12 cellular contexts compared by ENCODE assay signal in the genomic region with DNA sequence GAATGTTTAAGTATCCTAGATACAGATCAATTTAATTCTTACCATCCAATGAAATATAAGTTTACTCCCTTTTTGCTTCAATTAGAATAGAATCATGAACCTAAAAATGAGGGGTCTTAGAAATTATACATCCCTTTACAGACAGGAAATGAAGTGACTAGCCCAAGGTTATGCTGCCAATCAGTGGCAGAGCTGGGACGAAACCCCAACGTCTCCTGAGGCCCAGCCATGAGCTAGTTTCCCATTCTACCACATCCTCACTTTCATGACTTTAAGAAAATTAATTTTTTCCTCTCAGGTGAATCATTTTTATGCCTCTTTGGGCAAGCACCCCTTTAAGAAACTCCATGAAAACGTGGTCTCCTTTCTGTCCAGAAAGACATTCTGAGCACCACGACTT. TPM values are rescaled to one million over a fixed set of nuclear protein-coding genes. Genes with fewer than 3 reads are reported as not detected.
DNase-seq lines count a peak whose midpoint lies in the region; ATAC-seq, FAIRE-seq and TF ChIP-seq lines count a peak whose summit lies in the region.
"Had no signal": no experiment of that assay in that cellular context is flagged by ENCODE, and none has a peak within 500 bp of the region (broad histone marks: within the 10 kb centered on the region; RNA-seq: fewer than 3 reads in every experiment).

No MANE protein-coding gene starts in this region.

- no peaks in the 10 kb centered on the region for H4K20me1 ChIP-seq in Karpas-422 (ENCODE audit: insufficient read depth, low read depth, low read length)
- H4K20me1 ChIP-seq in GM12878 (ENCODE audit: control insufficient read depth, insufficient read depth), result no peaks in the 10 kb centered on the region

- intact Hi-C loops in GM12878 (cut with micrococcal nuclease; ENCODE audit: unreplicated experiment), result no loop called here
- intact Hi-C loops in gastrocnemius medialis (cut with DNase I; ENCODE audit: low total_unique reads), result no loop called here

- TF ChIP-seq CTCF in GM12878 (IDR thresholded peaks at IDR 0.05 in 2 of 3, conservative IDR thresholded peaks at IDR 0.05 in 1 of 3; ENCODE audit: control insufficient read depth in 2 of 3, extremely low read depth in 1 of 3, insufficient read depth in 1 of 3, low read depth in 3 of 3, low read length in 3 of 3) (no peak), gastrocnemius medialis (IDR thresholded peaks at IDR 0.05 in 4 of 5, conservative IDR thresholded peaks at IDR 0.05 in 1 of 5) (no peak), mesothelial cell of epicardium (IDR thresholded peaks at IDR 0.05; ENCODE audit: unreplicated experiment) (no peak)

- H3K79me2 ChIP-seq in Karpas-422 (ENCODE audit: low read length), result peaks cover 34% of the 10 kb centered on the region
- peaks cover 2% of the 10 kb centered on the region; the same call in 1 of the 2 replicates for H3K79me2 ChIP-seq in GM12878 (ENCODE audit: control insufficient read depth, insufficient read depth, low read length)

- SMC1A ChIA-PET in GM12878 (lab: Charles Lee; ENCODE audit: uncharacterized antibody, unreplicated experiment), result interaction anchor here (1.2 to 4.4 kb wide), 4 partner anchors 9 to 99 kb away, joined by 3 to 30 read pairs (median 8); no protein-coding TSS in a partner anchor

- H3K27ac Mint-ChIP-seq in CD8-positive, alpha-beta memory T cell, result peak overlapping the region; percentile 16 to 91 (median 84)
- no peak overlapping the region for H3K27ac Mint-ChIP-seq in mesothelial cell of epicardium

- RAD21 ChIA-PET in GM12878 (lab: Charles Lee; ENCODE audit: unreplicated experiment), result interaction anchor here (1.0 to 2.6 kb wide), 2 partner anchors 9 to 17 kb away, joined by 5 to 15 read pairs; no protein-coding TSS in a partner anchor

- FAIRE-seq in GM12878 (lab: Jason Lieb, UNC), result no peak

- no peak for TF ChIP-seq EP300 in GM12878 (IDR thresholded peaks at IDR 0.05; ENCODE audit: borderline replicate concordance in 1 of 2, control insufficient read depth in 1 of 2, low read depth in 2 of 2, low read length in 2 of 2)

- 39% methylated on average over 4 of the region's 4 CpGs for WGBS in GM12878 (ENCODE audit: insufficient coverage, insufficient replicate concordance, low lambda C conversion rate, missing lambda C conversion rate)

- TF ChIP-seq POLR2A in GM12878 (IDR thresholded peaks at IDR 0.05; ENCODE audit: low read depth, low read length), result no peak
- TF ChIP-seq POLR2A in gastrocnemius medialis (IDR thresholded peaks at IDR 0.05), result no peak

- no peak overlapping the region for H3K4me3 ChIP-seq in CD8-positive, alpha-beta memory T cell (ENCODE audit: low read length)
- H3K4me3 ChIP-seq in Karpas-422 (ENCODE audit: low read length) (no peak overlapping the region), GM12878 (no peak overlapping the region), gastrocnemius medialis (no peak overlapping the region)
- H3K4me3 ChIP-seq: cardiac muscle cell had no signal

- no peak overlapping the region for H3K9ac ChIP-seq in Karpas-422 (ENCODE audit: low read length)
- H3K9ac ChIP-seq in GM12878 (ENCODE audit: control insufficient read depth, insufficient read depth, low read length), result no peak overlapping the region

- H3K4me3 Mint-ChIP-seq in CD8-positive, alpha-beta memory T cell, result peak overlapping the region in 5 of 7 donors; percentile 30 to 81 (median 53)
- H3K4me3 Mint-ChIP-seq in mesothelial cell of epicardium, result no peak overlapping the region

- H3K27ac ChIP-seq in CD8-positive, alpha-beta memory T cell (ENCODE audit: low read depth, low read length), result no peak overlapping the region
- H3K27ac ChIP-seq in Karpas-422 (ENCODE audit: low read length), result peak overlapping the region; percentile 50
- H3K27ac ChIP-seq in GM12878 (ENCODE audit: control insufficient read depth, insufficient read depth), result no peak overlapping the region
- H3K27ac ChIP-seq in gastrocnemius medialis, result peak overlapping the region; percentile 43 to 92 (median 48)
- H3K27ac ChIP-seq: cardiac muscle cell had no signal

- CTCF ChIA-PET in CD8-positive, alpha-beta memory T cell (lab: Charles Lee), result interaction anchor here (0.9 to 3.3 kb wide), 5 partner anchors 8 to 81 kb away, joined by 3 to 12 read pairs (median 4); no protein-coding TSS in a partner anchor
- CTCF ChIA-PET in GM12878 (lab: Yijun Ruan, JAX) (interaction anchor here (3.0 kb wide), 1 partner anchor 21 kb away, joined by 15 read pairs; no protein-coding TSS in a partner anchor), HEK293T (lab: Yijun Ruan, JAX) (no interaction called here)

- H3K4me2 ChIP-seq in Karpas-422 (ENCODE audit: low read depth, low read length, poor library complexity, severe bottlenecking) (peak overlapping the region; percentile 58), GM12878 (ENCODE audit: control insufficient read depth, insufficient read depth) (peak overlapping the region; percentile 61; the same call in 1 of the 2 replicates)

- H3K9me2 ChIP-seq in Karpas-422 (replicated peaks; ENCODE audit: insufficient read depth, low read length), result no peaks in the 10 kb centered on the region

- peaks cover 69 to 95% (median 86%) of the 10 kb centered on the region in 3 donors for H3K4me1 Mint-ChIP-seq in CD8-positive, alpha-beta memory T cell
- H3K4me1 Mint-ChIP-seq in mesothelial cell of epicardium, result peaks cover 15% of the 10 kb centered on the region

- DNase-seq in CD8-positive, alpha-beta memory T cell, result no peak
- no peak for DNase-seq in Karpas-422
- DNase-seq in GM12878 (ENCODE audit: low read depth, low spot score), result no peak
- DNase-seq in gastrocnemius medialis, result no peak
- DNase-seq in HEK293T (ENCODE audit: extremely low spot score), result no peak
- DNase-seq in mesothelial cell of epicardium (ENCODE audit: low spot score in 2 of 2, unreplicated experiment in 2 of 2), result no peak
- DNase-seq: islet precursor cell, MV-4-11 had no signal

- H3K27me3 ChIP-seq in CD8-positive, alpha-beta memory T cell (ENCODE audit: insufficient read depth, low read length, poor library complexity, severe bottlenecking), result no peaks in the 10 kb centered on the region
- H3K27me3 ChIP-seq in Karpas-422 (ENCODE audit: low read length) (no peaks in the 10 kb centered on the region), GM12878 (replicated peaks in 1 of 2; ENCODE audit: control insufficient read depth in 2 of 2, insufficient read depth in 2 of 2, low read length in 1 of 2) (no peaks in the 10 kb centered on the region), gastrocnemius medialis (no peaks in the 10 kb centered on the region)
- H3K27me3 ChIP-seq: cardiac muscle cell had no signal

- BruUV-seq in GM12878 (replicated peaks; lab: Mats Ljungman, UMichigan), result no TSS peak

- peak; percentile 40; the same call in 2 of the 3 replicates for ATAC-seq in GM12878
- ATAC-seq in gastrocnemius medialis, result no peak
- no peak for ATAC-seq in GM21619 (IDR thresholded peaks at IDR 0.05; ENCODE audit: unreplicated experiment)
- ATAC-seq in HG02840 (IDR thresholded peaks at IDR 0.05; ENCODE audit: low FRiP score, unreplicated experiment), result no peak
- ATAC-seq: SK-N-SH treated with all-trans-retinoic acid at 6 μM for 48 hours had no signal

- no peaks in the 10 kb centered on the region for H3K9me3 Mint-ChIP-seq in CD8-positive, alpha-beta memory T cell
- H3K9me3 Mint-ChIP-seq in mesothelial cell of epicardium, result no peaks in the 10 kb centered on the region

- peaks cover 82% of the 10 kb centered on the region for H3K4me1 ChIP-seq in CD8-positive, alpha-beta memory T cell (ENCODE audit: insufficient read depth, low read length)
- H3K4me1 ChIP-seq in Karpas-422 (ENCODE audit: low read length) (peaks cover 74% of the 10 kb centered on the region), GM12878 (ENCODE audit: control insufficient read depth, insufficient read depth, low read length) (peaks cover 19% of the 10 kb centered on the region), gastrocnemius medialis (peaks cover 93 to 95% of the 10 kb centered on the region in 2 donors)

- H3K27me3 Mint-ChIP-seq in CD8-positive, alpha-beta memory T cell, result no peaks in the 10 kb centered on the region
- H3K27me3 Mint-ChIP-seq in mesothelial cell of epicardium (ENCODE audit: low read depth), result peaks cover 32% of the 10 kb centered on the region

- H3K9me3 ChIP-seq in CD8-positive, alpha-beta memory T cell (ENCODE audit: low read length), result no peaks in the 10 kb centered on the region
- no peaks in the 10 kb centered on the region for H3K9me3 ChIP-seq in Karpas-422 (ENCODE audit: low read length)
- no peaks in the 10 kb centered on the region for H3K9me3 ChIP-seq in GM12878 (replicated peaks; ENCODE audit: control insufficient read depth, insufficient read depth, low read length)
- no peaks in the 10 kb centered on the region for H3K9me3 ChIP-seq in gastrocnemius medialis

- no peak for TF ChIP-seq RAD21 in GM12878 (IDR thresholded peaks at IDR 0.05; ENCODE audit: insufficient read depth, low read depth, low read length)

- 0 out of 2 replicates have a peak overlapping the region, but pooled peaks have one; percentile 24 for H2AFZ ChIP-seq in Karpas-422 (ENCODE audit: low read length)
- no peak overlapping the region for H2AFZ ChIP-seq in GM12878 (ENCODE audit: control insufficient read depth, low read depth, low read length)

- POLR2A ChIA-PET in CD8-positive, alpha-beta memory T cell (lab: Charles Lee), result interaction anchor here (2.0 kb wide), 1 partner anchor 10 kb away, joined by 11 read pairs; no protein-coding TSS in a partner anchor
- POLR2A ChIA-PET in GM12878 (lab: Charles Lee), result interaction anchor here (1.5 kb wide), 1 partner anchor 16 kb away, joined by 3 read pairs; no protein-coding TSS in a partner anchor
- POLR2A ChIA-PET in HEK293T (lab: Yijun Ruan, JAX), result interaction anchor here (1.1 kb wide), 1 partner anchor 10 kb away, joined by 3 read pairs; no protein-coding TSS in a partner anchor

- no peaks in the 10 kb centered on the region for H3K36me3 ChIP-seq in CD8-positive, alpha-beta memory T cell (ENCODE audit: insufficient read depth, low read length)
- H3K36me3 ChIP-seq in Karpas-422 (ENCODE audit: insufficient read depth, low read length) (no peaks in the 10 kb centered on the region), GM12878 (ENCODE audit: control insufficient read depth in 2 of 2, insufficient read depth in 2 of 2, low read length in 1 of 2) (no peaks in the 10 kb centered on the region), gastrocnemius medialis (no peaks in the 10 kb centered on the region)
- H3K36me3 ChIP-seq: cardiac muscle cell had no signal

- H3K36me3 Mint-ChIP-seq in CD8-positive, alpha-beta memory T cell, result peaks cover 0 to 4% (median 0%) of the 10 kb centered on the region in 3 donors
- no peaks in the 10 kb centered on the region for H3K36me3 Mint-ChIP-seq in mesothelial cell of epicardium

- in situ Hi-C loops in GM12878 (cut with MboI) (no loop called here), gastrocnemius medialis (cut with MboI; ENCODE audit: low sequenced_read_pairs in 4 of 4) (no loop called here)

RNA-seq across cellular contexts. Expression of gene LRIG1, which starts 11.2 kb away (rescaled TPM):
- 10 to 100 TPM; 37.9 to 38.2 TPM for total RNA-seq in CD8-positive, alpha-beta memory T cell
- 47.9 TPM for polyA plus RNA-seq in CD8-positive, alpha-beta memory T cell
- total RNA-seq in Karpas-422 (2014; rRNA removed; shearing (Covaris generic); ENCODE audit: low replicate concordance), result 52.4 and 75.4 TPM in 2 replicates
- 4.9 and 5.9 TPM in 2 replicates for total RNA-seq in GM12878 (2013; cell fraction: nucleolus; rRNA removed)
- total RNA-seq in GM12878 (2014; rRNA removed) (10.5 and 11.8 TPM in 2 replicates), GM12878 (2014; rRNA removed; fragmentation: Illumina TruSeq; extraction: Trizol) (5.8 and 6.5 TPM in 2 replicates), GM12878 (2021) (11.2 and 12.5 TPM in 2 replicates), gastrocnemius medialis (100 to 1,000 TPM in 1 of 4 donors, 10 to 100 TPM in 3; 45.3 to 103 (median 58.6) TPM), mesothelial cell of epicardium (5.5 to 7.4 TPM (median 6.4 TPM) in 3 replicates)
- 12.4 TPM for polyA plus RNA-seq in GM12878 (2011; ENCODE audit: low read depth)
- polyA plus RNA-seq in GM12878 (2011; rRNA removed) (12.3 and 16.4 TPM in 2 replicates), GM12878 (2014; fragmentation: Illumina TruSeq; extraction: Trizol) (11.4 and 15.6 TPM in 2 replicates), GM12878 (2014; fragmentation: Nextera tagmentation; extraction: Ambion mirVana) (1 to 10 TPM in 1 of 2 experiments, under 1 TPM in 1; 0.84 to 2.5 TPM), GM12878 (2014; rRNA removed) (7.2 and 9.7 TPM in 2 replicates), GM12878 (2016; fragmentation: Nextera tagmentation; extraction: Ambion mirVana) (1 to 10 TPM; 4.5 to 5.2 TPM)
- polyA plus RNA-seq in GM12878 (2011; cell fraction: cytosol; rRNA removed), result 17.1 and 18.0 TPM in 2 replicates
- 52.5 and 61.5 TPM in 2 replicates for polyA plus RNA-seq in GM12878 (2011; cell fraction: nucleus; rRNA removed)
- polyA plus RNA-seq in GM12878 (2012), result 8.3 and 10.2 TPM in 2 replicates
- polyA minus RNA-seq in GM12878 (2011; rRNA and poly(A)+ RNA removed), result 44.8 and 51.0 TPM in 2 replicates
- polyA minus RNA-seq in GM12878 (2011; cell fraction: cytosol; rRNA and poly(A)+ RNA removed), result 13.2 and 15.9 TPM in 2 replicates
- 33.5 and 46.4 TPM in 2 replicates for polyA minus RNA-seq in GM12878 (2011; cell fraction: nucleus; rRNA and poly(A)+ RNA removed)

Comparison
In these comparisons a context has a peak if more than half of its experiments do, and no peak if none do; other contexts are left out.
1. H3K27ac ChIP-seq: peak in Karpas-422 (single experiment) and gastrocnemius medialis (4 of 4); none in CD8-positive, alpha-beta memory T cell (single experiment) and GM12878 (single experiment).